Comparison of ENCODE assay signal across 1 cellular context in the genomic region with DNA sequence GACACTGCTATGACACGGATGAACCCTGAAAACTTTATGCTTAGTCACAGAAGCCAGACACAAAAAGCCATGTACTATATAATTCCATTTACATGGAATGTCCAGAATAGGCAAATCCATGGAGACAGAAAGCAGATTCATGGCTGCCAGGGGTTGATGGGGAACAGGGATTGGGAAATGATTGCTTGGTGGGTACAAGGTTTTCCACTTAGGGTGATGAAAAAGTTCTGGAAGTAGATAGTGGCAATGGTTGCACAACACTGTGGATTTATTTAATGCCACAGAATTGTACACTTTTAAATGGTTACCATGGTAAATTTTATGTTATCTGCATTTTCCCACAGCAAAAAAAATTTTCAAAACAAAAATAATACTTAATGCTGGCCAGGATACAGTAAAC.
TF ChIP-seq lines count a peak whose summit lies in the region.

No MANE protein-coding gene starts in this region.

TF ChIP-seq in K562, 482 proteins besides CTCF, POLR2A, EP300 and RAD21:
- TF ChIP-seq, protein P1, sequence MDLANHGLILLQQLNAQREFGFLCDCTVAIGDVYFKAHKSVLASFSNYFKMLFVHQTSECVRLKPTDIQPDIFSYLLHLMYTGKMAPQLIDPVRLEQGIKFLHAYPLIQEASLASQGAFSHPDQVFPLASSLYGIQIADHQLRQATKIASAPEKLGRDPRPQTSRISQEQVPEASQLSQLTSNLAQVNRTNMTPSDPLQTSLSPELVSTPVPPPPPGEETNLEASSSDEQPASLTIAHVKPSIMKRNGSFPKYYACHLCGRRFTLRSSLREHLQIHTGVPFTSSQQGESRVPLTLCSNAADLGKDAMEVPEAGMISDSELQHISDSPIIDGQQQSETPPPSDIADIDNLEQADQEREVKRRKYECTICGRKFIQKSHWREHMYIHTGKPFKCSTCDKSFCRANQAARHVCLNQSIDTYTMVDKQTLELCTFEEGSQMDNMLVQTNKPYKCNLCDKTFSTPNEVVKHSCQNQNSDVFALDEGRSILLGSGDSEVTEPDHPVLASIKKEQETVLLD (IDR thresholded peaks at IDR 0.05): no peak
- peak; percentile 26; the same call in 1 of the 2 replicates for TF ChIP-seq CEBPB (tag; IDR thresholded peaks at IDR 0.05)
- TF ChIP-seq CEBPG (CRISPR knock-in tag; IDR thresholded peaks at IDR 0.05): no peak
- 0 out of 4 replicates have a peak, but pooled peaks of 1 of the 2 experiments have one; percentile 20 for TF ChIP-seq CEBPG (tag; conservative IDR thresholded peaks at IDR 0.05 in 1 of 2, IDR thresholded peaks at IDR 0.05 in 1 of 2)
